In genomic region chr6:43268782-43269272, GRCh38 we compare ENCODE assay signal across 11 cellular contexts. TPM values are rescaled to one million over a fixed set of nuclear protein-coding genes. Genes with fewer than 3 reads are reported as not detected.
A peak's percentile ranks its signal among the peaks of the same experiment; 100 is the strongest.
DNase-seq lines count a peak whose midpoint lies in the region; ATAC-seq and TF ChIP-seq lines count a peak whose summit lies in the region.
"Had no signal": no experiment of that assay in that cellular context is flagged by ENCODE, and none has a peak within 500 bp of the region (broad histone marks: within the 10 kb centered on the region; RNA-seq: fewer than 3 reads in every experiment).

No MANE protein-coding gene starts in this region.

- no peaks in the 10 kb centered on the region for H3K27me3 ChIP-seq in esophagus (ENCODE audit: control insufficient read depth in 1 of 2, insufficient read depth in 2 of 2, low read length in 2 of 2)
- H3K27me3 ChIP-seq in psoas muscle (ENCODE audit: insufficient read depth in 3 of 3, low read length in 2 of 3), result peaks cover 0 to 19% (median 4%) of the 10 kb centered on the region in 3 donors
- peaks cover 15% of the 10 kb centered on the region for H3K27me3 ChIP-seq in suprapubic skin

- no peak overlapping the region for H3K9ac ChIP-seq in SK-N-MC (ENCODE audit: insufficient read length)
- H3K9ac ChIP-seq: SK-N-SH had no signal

- intact Hi-C loops in Calu3 (cut with micrococcal nuclease; ENCODE audit: unreplicated experiment) (no loop called here), psoas muscle (cut with DNase I) (loop anchor here in 1 of 2 donors (5.0 kb wide), 1 partner anchor 63 kb away; no protein-coding TSS in a partner anchor)

- CTCF ChIA-PET in Calu3 (lab: Charles Lee), result interaction anchor here (1.2 to 1.6 kb wide), 6 partner anchors 8 to 129 kb away, joined by 3 to 6 read pairs (median 4); no protein-coding TSS in a partner anchor

- no peak for TF ChIP-seq POLR2A in suprapubic skin (IDR thresholded peaks at IDR 0.05)

- H3K4me1 ChIP-seq in esophagus (ENCODE audit: control insufficient read depth in 2 of 2, insufficient read depth in 2 of 2, low read length in 1 of 2) (peaks cover 3 to 4% of the 10 kb centered on the region in 2 donors), psoas muscle (peaks cover 5% of the 10 kb centered on the region), suprapubic skin (peaks cover 17% of the 10 kb centered on the region)

- ATAC-seq in psoas muscle (no peak), HG03378 (IDR thresholded peaks at IDR 0.05; ENCODE audit: unreplicated experiment) (no peak)

- H3K27me3 Mint-ChIP-seq in Calu3 (ENCODE audit: unreplicated experiment), result peaks cover 62% of the 10 kb centered on the region

- no TSS peak for BruUV-seq in Calu3 (replicated peaks; lab: Mats Ljungman, UMichigan)

- no peak overlapping the region for H3K27ac Mint-ChIP-seq in Calu3 (ENCODE audit: unreplicated experiment)

- 61 to 67% methylated on average over 10 of the region's 10 CpGs for WGBS in esophagus, 2 donors
- WGBS in psoas muscle, 3 donors, result 62 to 68% (median 64%) methylated on average over 10 of the region's 10 CpGs
- 72% methylated on average over 7 of the region's 10 CpGs for WGBS in suprapubic skin

- H3K4me3 ChIP-seq in SK-N-MC (no peak overlapping the region), esophagus (ENCODE audit: low read depth in 1 of 2, low read length in 2 of 2) (peak overlapping the region in 1 of 2 donors; percentile 18), psoas muscle (peak overlapping the region; percentile 56), suprapubic skin (no peak overlapping the region)

- peak overlapping the region; percentile 65 for H3K4me3 Mint-ChIP-seq in Calu3 (ENCODE audit: low read depth, unreplicated experiment)

- H3K4me1 Mint-ChIP-seq in Calu3 (ENCODE audit: low read depth, unreplicated experiment), result peaks cover 20% of the 10 kb centered on the region

- TF ChIP-seq CTCF in Calu3 (IDR thresholded peaks at IDR 0.05; ENCODE audit: unreplicated experiment) (no peak), psoas muscle (IDR thresholded peaks at IDR 0.05) (no peak), suprapubic skin (IDR thresholded peaks at IDR 0.05) (no peak)

- peak overlapping the region; percentile 36; the same call in 1 of the 2 replicates for H3K27ac ChIP-seq in SK-N-MC
- H3K27ac ChIP-seq in esophagus (ENCODE audit: low read depth in 2 of 2, low read length in 1 of 2), result peak overlapping the region; percentile 11 to 17
- H3K27ac ChIP-seq in psoas muscle, result no peak overlapping the region
- no peak overlapping the region for H3K27ac ChIP-seq in suprapubic skin

- no peak for TF ChIP-seq EP300 in suprapubic skin (IDR thresholded peaks at IDR 0.05)

- H3K36me3 Mint-ChIP-seq in Calu3 (ENCODE audit: insufficient read depth, unreplicated experiment), result no peaks in the 10 kb centered on the region

- H3K36me3 ChIP-seq in SK-N-MC (ENCODE audit: insufficient read depth, low read length), result no peaks in the 10 kb centered on the region
- no peaks in the 10 kb centered on the region for H3K36me3 ChIP-seq in esophagus (ENCODE audit: control insufficient read depth in 2 of 2, insufficient read depth in 2 of 2, low read length in 1 of 2)
- H3K36me3 ChIP-seq in psoas muscle (ENCODE audit: insufficient read depth in 1 of 2, low read depth in 1 of 2), result no peaks in the 10 kb centered on the region
- no peaks in the 10 kb centered on the region for H3K36me3 ChIP-seq in suprapubic skin

- no peaks in the 10 kb centered on the region for H3K9me3 ChIP-seq in SK-N-MC (ENCODE audit: low read depth, low read length)
- H3K9me3 ChIP-seq in esophagus (ENCODE audit: control insufficient read depth in 2 of 2, insufficient read depth in 1 of 2, low read depth in 1 of 2, low read length in 1 of 2), result no peaks in the 10 kb centered on the region
- H3K9me3 ChIP-seq in psoas muscle, result no peaks in the 10 kb centered on the region
- no peaks in the 10 kb centered on the region for H3K9me3 ChIP-seq in suprapubic skin
- H3K9me3 ChIP-seq: SK-N-SH had no signal

- no peaks in the 10 kb centered on the region for H3K9me3 Mint-ChIP-seq in Calu3 (ENCODE audit: low read depth, unreplicated experiment)

- DNase-seq in Calu3 (no peak), SK-N-MC (ENCODE audit: low read depth, low spot score) (no peak), psoas muscle (no peak), suprapubic skin (ENCODE audit: low spot score in 2 of 2) (no peak), UCSD-AML1 (lab: John Stamatoyannopoulos, UW; ENCODE audit: unreplicated experiment) (no peak), SHP77 (lab: John Stamatoyannopoulos, UW) (no peak)
- DNase-seq: SK-N-SH had no signal

RNA-seq across cellular contexts. Expression of gene TTBK1, which starts 25.5 kb away (rescaled TPM):
- 0.17 and 0.29 TPM in 2 replicates for total RNA-seq in Calu3 (2022)
- polyA plus RNA-seq in esophagus, result under 1 TPM; 0.02 TPM
- total RNA-seq in psoas muscle, result not detected
- under 1 TPM in 2 of 3 donors, not detected in 1; 0.01 to 0.03 TPM for polyA plus RNA-seq in psoas muscle
- not detected for total RNA-seq in suprapubic skin

RNA-seq across cellular contexts. Expression of gene SLC22A7, which starts 29.2 kb away (rescaled TPM):
- total RNA-seq in Calu3 (2022) (not detected in 2 replicates), psoas muscle (not detected), suprapubic skin (not detected)
- polyA plus RNA-seq in esophagus (not detected), psoas muscle (not detected)
- total RNA-seq: HT1080, lung microvascular endothelial cell had no signal
- polyA plus RNA-seq: SK-N-SH had no signal

RNA-seq across cellular contexts. Expression of gene DNPH1, which starts 39.5 kb away (rescaled TPM):
- 82.6 and 86.8 TPM in 2 replicates for total RNA-seq in Calu3 (2022)
- polyA plus RNA-seq in esophagus, result 100 to 1,000 TPM in 1 of 2 donors, 10 to 100 TPM in 1; 62.3 to 115 TPM
- total RNA-seq in psoas muscle, result 10 to 100 TPM; 20.7 to 61.9 (median 37.2) TPM
- polyA plus RNA-seq in psoas muscle, result 10 to 100 TPM; 52.5 to 83.6 (median 55.9) TPM
- 10 to 100 TPM; 21.9 to 88.4 (median 74.4) TPM for total RNA-seq in suprapubic skin

RNA-seq across cellular contexts. Expression of gene CRIP3, which starts 39.8 kb away (rescaled TPM):
- 2.3 and 5.4 TPM in 2 replicates for total RNA-seq in Calu3 (2022)
- 1 to 10 TPM in 1 of 2 donors, under 1 TPM in 1; 0.40 to 1.2 TPM for polyA plus RNA-seq in esophagus
- under 1 TPM in 1 of 4 donors, not detected in 3; 0.47 TPM for total RNA-seq in psoas muscle
- polyA plus RNA-seq in psoas muscle, result under 1 TPM; 0.05 to 0.15 (median 0.09) TPM
- 1 to 10 TPM in 3 of 4 donors, not detected in 1; 2.2 to 3.4 (median 2.6) TPM for total RNA-seq in suprapubic skin
- total RNA-seq: HT1080, lung microvascular endothelial cell had no signal
- polyA plus RNA-seq: SK-N-SH had no signal

Comparison
In these comparisons a context has a peak if more than half of its experiments do, and no peak if none do; other contexts are left out.
1. H3K27ac ChIP-seq: peak in SK-N-MC (single experiment) and esophagus (2 of 2); none in psoas muscle (single experiment) and suprapubic skin (single experiment).